In genomic region chr12:77734489-77734888, GRCh38 we compare ENCODE assay signal across 18 cellular contexts.
DNase-seq lines count a peak whose midpoint lies in the region; ATAC-seq and TF ChIP-seq lines count a peak whose summit lies in the region.
"Had no signal": no experiment of that assay in that cellular context is flagged by ENCODE, and none has a peak within 500 bp of the region (broad histone marks: within the 10 kb centered on the region; RNA-seq: fewer than 3 reads in every experiment).

No MANE protein-coding gene starts in this region.

- H3K27ac ChIP-seq in SK-N-MC (peak overlapping the region; percentile 74), hepatocyte (no peak overlapping the region)
- H3K27ac ChIP-seq: PC-9, thyroid gland had no signal

- H3K9ac ChIP-seq in SK-N-MC (ENCODE audit: insufficient read length), result no peak overlapping the region

- no peaks in the 10 kb centered on the region for H3K4me1 ChIP-seq in hepatocyte (ENCODE audit: insufficient read depth)
- H3K4me1 ChIP-seq: thyroid gland had no signal

- H3K9me3 ChIP-seq in SK-N-MC (ENCODE audit: low read depth, low read length) (0 out of 2 replicates have a peak, but pooled peaks cover 8% of the 10 kb centered on the region), hepatocyte (ENCODE audit: low read depth) (no peaks in the 10 kb centered on the region)
- H3K9me3 ChIP-seq: HAP-1, thyroid gland had no signal

- no peaks in the 10 kb centered on the region for H3K36me3 ChIP-seq in SK-N-MC (ENCODE audit: insufficient read depth, low read length)
- H3K36me3 ChIP-seq in hepatocyte (replicated peaks; ENCODE audit: insufficient read depth, low read depth), result no peaks in the 10 kb centered on the region
- H3K36me3 ChIP-seq: HAP-1, thyroid gland had no signal

- H3K4me3 ChIP-seq in SK-N-MC (no peak overlapping the region), hepatocyte (no peak overlapping the region)
- H3K4me3 ChIP-seq: HAP-1, PC-9, thyroid gland had no signal

- H2AFZ ChIP-seq in hepatocyte, result no peak overlapping the region
- H2AFZ ChIP-seq: PC-9 had no signal

- H3K4me2 ChIP-seq in hepatocyte, result no peak overlapping the region
- H3K4me2 ChIP-seq: PC-9 had no signal

- no peaks in the 10 kb centered on the region for H3K79me2 ChIP-seq in hepatocyte

- DNase-seq in A172 (ENCODE audit: low spot score), result peak; percentile 36
- peak; percentile 39 for DNase-seq in EL
- DNase-seq in SK-N-MC (ENCODE audit: low read depth, low spot score), result no peak
- peak; percentile 52 for DNase-seq in fibroblast of the conjunctiva (ENCODE audit: low read depth)
- DNase-seq in hepatocyte (ENCODE audit: low spot score), result no peak
- no peak for DNase-seq in stimulated activated naive CD8-positive, alpha-beta T cell treated with anti-CD3 and anti-CD28 coated beads, Interleukin-15, Interleukin-2, amounts not matched to agents 100 U/mL and 50 U/mL, for 24 hours
- DNase-seq in KG1 (lab: John Stamatoyannopoulos, UW), result no peak
- DNase-seq: activated effector memory CD4-positive, alpha-beta T cell treated with Interleukin-2 at 50 U/mL for 16 hours; AML-193; dermis blood vessel endothelial cell; NCI-H345; PC-9; SW 1271; thyroid gland had no signal

- 39% methylated on average over 2 of the region's 2 CpGs for WGBS in hepatocyte (ENCODE audit: low lambda C conversion rate, missing lambda C conversion rate)

- no peaks in the 10 kb centered on the region for H3K9me2 ChIP-seq in hepatocyte (replicated peaks; ENCODE audit: insufficient read depth)

- H3K27me3 ChIP-seq in hepatocyte, result no peaks in the 10 kb centered on the region
- H3K27me3 ChIP-seq: thyroid gland had no signal

- TF ChIP-seq CTCF in hepatocyte (IDR thresholded peaks at IDR 0.05; ENCODE audit: poor library complexity), result no peak

- H4K20me1 ChIP-seq in hepatocyte (ENCODE audit: insufficient read depth, poor library complexity, severe bottlenecking), result no peaks in the 10 kb centered on the region

- ATAC-seq in HG02840 (IDR thresholded peaks at IDR 0.05; ENCODE audit: low FRiP score, unreplicated experiment), result no peak
- ATAC-seq in stimulated activated naive CD8-positive, alpha-beta T cell treated with anti-CD3 and anti-CD28 coated beads, Interleukin-15, Interleukin-2, amounts not matched to agents 100 U/mL and 50 U/mL, for 24 hours, result no peak
- ATAC-seq: esophagus mucosa, HepG2 had no signal

Comparison
In these comparisons a context has a peak if more than half of its experiments do, and no peak if none do; other contexts are left out.
1. DNase-seq: peak in A172 (single experiment), EL (single experiment) and fibroblast of the conjunctiva (single experiment); none in SK-N-MC (single experiment), hepatocyte (single experiment), stimulated activated naive CD8-positive, alpha-beta T cell treated with anti-CD3 and anti-CD28 coated beads, Interleukin-15, Interleukin-2, amounts not matched to agents 100 U/mL and 50 U/mL, for 24 hours (single experiment) and KG1 (single experiment).